Comparison of ENCODE assay signal across 17 cellular contexts in genomic region chr22:49740242-49740641, GRCh38.
DNase-seq lines count a peak whose midpoint lies in the region; FAIRE-seq and TF ChIP-seq lines count a peak whose summit lies in the region.
"Had no signal": no experiment of that assay in that cellular context is flagged by ENCODE, and none has a peak within 500 bp of the region (broad histone marks: within the 10 kb centered on the region; RNA-seq: fewer than 3 reads in every experiment).

No MANE protein-coding gene starts in this region.

- no peak overlapping the region for H3K27ac ChIP-seq in HEK293 (ENCODE audit: extremely low read depth, low read depth, low read length)
- H3K27ac ChIP-seq: BLaER1 treated with 17β-estradiol and CSF1 and Interleukin-3, amounts not matched to agents 10 nM and 100 nM had no signal

- CTCF ChIA-PET in HEK293 (lab: Yijun Ruan, JAX): interaction anchor here (0.6 kb wide), 1 partner anchor 223 kb away, joined by 3 read pairs; no protein-coding TSS in a partner anchor

- no peak overlapping the region for H3K4me3 ChIP-seq in HEK293 (ENCODE audit: low read depth, low read length)
- H3K4me3 ChIP-seq: BLaER1 treated with 17β-estradiol and CSF1 and Interleukin-3, amounts not matched to agents 10 nM and 100 nM had no signal

- POLR2A ChIA-PET in HEK293 (lab: Yijun Ruan, JAX): no interaction called here

- TF ChIP-seq CTCF in HEK293 (tag by site-specific recombination; IDR thresholded peaks at IDR 0.05): no peak

- H3K4me1 ChIP-seq in HEK293 (ENCODE audit: control insufficient read depth, insufficient read depth, low read length): no peaks in the 10 kb centered on the region

- no peaks in the 10 kb centered on the region for H3K36me3 ChIP-seq in HEK293 (ENCODE audit: control insufficient read depth in 2 of 2, insufficient read depth in 1 of 2, low read length in 2 of 2)
- H3K36me3 ChIP-seq: BLaER1 treated with 17β-estradiol and CSF1 and Interleukin-3, amounts not matched to agents 10 nM and 100 nM had no signal

- H3K9me3 ChIP-seq in HEK293 (ENCODE audit: control insufficient read depth, insufficient read depth, low read depth, low read length): peaks cover 2% of the 10 kb centered on the region; the same call in 1 of the 2 replicates

- intact Hi-C loops in posterior vena cava (cut with DNase I): no loop called here

- no peak for FAIRE-seq in urothelium cell line (lab: Jason Lieb, UNC)
- FAIRE-seq: HepG2, HTR-8/SVneo had no signal

- DNase-seq in activated CD8-positive, alpha-beta memory T cell treated with anti-CD3 and anti-CD28 coated beads for 24 hours: peak; percentile 7
- DNase-seq in activated CD8-positive, alpha-beta memory T cell treated with anti-CD3 and anti-CD28 coated beads, Interleukin-2, amount 50 U/mL, for 4 hours: no peak
- DNase-seq in islet precursor cell (peak; percentile 7), posterior vena cava (ENCODE audit: low spot score) (peak; percentile 57), urothelium cell line (ENCODE audit: low spot score) (no peak), NCI-H226 (no peak)
- DNase-seq: 8988T; Calu3; CD8-positive, alpha-beta T cell; DMS79 treated with DMSO at 0.1 percent for 48 hours; GF-D8; GOT3; H7 had no signal

TF ChIP-seq in HEK293, 187 proteins besides CTCF, POLR2A, EP300 and RAD21:
- TF ChIP-seq, protein P1, sequence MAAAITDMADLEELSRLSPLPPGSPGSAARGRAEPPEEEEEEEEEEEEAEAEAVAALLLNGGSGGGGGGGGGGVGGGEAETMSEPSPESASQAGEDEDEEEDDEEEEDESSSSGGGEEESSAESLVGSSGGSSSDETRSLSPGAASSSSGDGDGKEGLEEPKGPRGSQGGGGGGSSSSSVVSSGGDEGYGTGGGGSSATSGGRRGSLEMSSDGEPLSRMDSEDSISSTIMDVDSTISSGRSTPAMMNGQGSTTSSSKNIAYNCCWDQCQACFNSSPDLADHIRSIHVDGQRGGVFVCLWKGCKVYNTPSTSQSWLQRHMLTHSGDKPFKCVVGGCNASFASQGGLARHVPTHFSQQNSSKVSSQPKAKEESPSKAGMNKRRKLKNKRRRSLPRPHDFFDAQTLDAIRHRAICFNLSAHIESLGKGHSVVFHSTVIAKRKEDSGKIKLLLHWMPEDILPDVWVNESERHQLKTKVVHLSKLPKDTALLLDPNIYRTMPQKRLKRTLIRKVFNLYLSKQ (tag by site-specific recombination; IDR thresholded peaks at IDR 0.05; ENCODE audit: borderline replicate concordance): no peak
- TF ChIP-seq ZNF585B (tag by site-specific recombination; IDR thresholded peaks at IDR 0.05): peak; percentile 79

Comparison
In these comparisons a context has a peak if more than half of its experiments do, and no peak if none do; other contexts are left out.
1. DNase-seq: peak in activated CD8-positive, alpha-beta memory T cell treated with anti-CD3 and anti-CD28 coated beads for 24 hours (single experiment), islet precursor cell (single experiment) and posterior vena cava (single experiment); none in activated CD8-positive, alpha-beta memory T cell treated with anti-CD3 and anti-CD28 coated beads, Interleukin-2, amount 50 U/mL, for 4 hours (single experiment), urothelium cell line (single experiment) and NCI-H226 (single experiment).